In genomic region chr2:237694423-237695194, GRCh38 we compare ENCODE assay signal across 9 cellular contexts.
DNase-seq lines count a peak whose midpoint lies in the region; ATAC-seq, FAIRE-seq and TF ChIP-seq lines count a peak whose summit lies in the region.
"Had no signal": no experiment of that assay in that cellular context is flagged by ENCODE, and none has a peak within 500 bp of the region (broad histone marks: within the 10 kb centered on the region; RNA-seq: fewer than 3 reads in every experiment).

No MANE protein-coding gene starts in this region.

- 61% methylated on average over 15 of the region's 15 CpGs for WGBS in esophagus muscularis mucosa
- WGBS in small intestine, 3 donors, result 60 to 76% (median 61%) methylated on average over 15 of the region's 15 CpGs

- DNase-seq in Peyer's patch (peak in 2 of 3 donors; percentile 30 to 53), esophagus muscularis mucosa (ENCODE audit: extremely low spot score) (no peak), small intestine (no peak), NCI-H2107 treated with DMSO at 0.1 percent for 48 hours (lab: John Stamatoyannopoulos, UW; ENCODE audit: unreplicated experiment) (no peak), NCI-H1930 (lab: John Stamatoyannopoulos, UW) (no peak), caudate nucleus (lab: John Stamatoyannopoulos, UW) (no peak), amniotic stem cell (lab: John Stamatoyannopoulos, UW) (no peak)

- peak; percentile 1 for ATAC-seq in GM18517 (IDR thresholded peaks at IDR 0.05; ENCODE audit: unreplicated experiment)

- H3K9me3 ChIP-seq in Peyer's patch (no peaks in the 10 kb centered on the region), esophagus muscularis mucosa (no peaks in the 10 kb centered on the region), small intestine (ENCODE audit: control insufficient read depth, low read depth) (no peaks in the 10 kb centered on the region)

- TF ChIP-seq POLR2A in Peyer's patch (IDR thresholded peaks at IDR 0.05) (no peak), esophagus muscularis mucosa (IDR thresholded peaks at IDR 0.05; ENCODE audit: low read depth) (no peak)

- intact Hi-C loops in esophagus muscularis mucosa (cut with DNase I), result loop anchor here (5.0 kb wide), 1 partner anchor 38 kb away; no protein-coding TSS in a partner anchor

- no peak for FAIRE-seq in small intestine (lab: Jason Lieb, UNC)
- FAIRE-seq: TTC549 had no signal

- H3K36me3 ChIP-seq in Peyer's patch (no peaks in the 10 kb centered on the region), esophagus muscularis mucosa (no peaks in the 10 kb centered on the region), small intestine (ENCODE audit: control insufficient read depth in 2 of 2, insufficient read depth in 2 of 2, low read length in 2 of 2) (no peaks in the 10 kb centered on the region)

- H3K27ac ChIP-seq in Peyer's patch (peak overlapping the region; percentile 97 to 99 (median 98)), esophagus muscularis mucosa (replicated peaks in 1 of 4) (peak overlapping the region; percentile 93 to 100 (median 98)), small intestine (ENCODE audit: low read depth in 1 of 2, low read length in 1 of 2) (peak overlapping the region; percentile 98), caudate nucleus (ENCODE audit: low read depth, low read length) (no peak overlapping the region)

- H3K4me3 ChIP-seq in Peyer's patch (peak overlapping the region; percentile 88 to 97 (median 94)), esophagus muscularis mucosa (peak overlapping the region; percentile 71 to 96 (median 87)), small intestine (ENCODE audit: low read depth in 1 of 2, low read length in 2 of 2) (peak overlapping the region; percentile 86 to 100)

- no peaks in the 10 kb centered on the region for H3K27me3 ChIP-seq in Peyer's patch
- H3K27me3 ChIP-seq in esophagus muscularis mucosa, result no peaks in the 10 kb centered on the region
- H3K27me3 ChIP-seq in small intestine (ENCODE audit: control insufficient read depth in 2 of 2, insufficient read depth in 2 of 2, low read length in 2 of 2), result no peaks in the 10 kb centered on the region

- peaks cover 0 to 77% (median 25%) of the 10 kb centered on the region in 4 donors for H3K4me1 ChIP-seq in Peyer's patch
- H3K4me1 ChIP-seq in esophagus muscularis mucosa, result peaks cover 82 to 89% (median 88%) of the 10 kb centered on the region in 4 donors
- peaks cover 8 to 36% of the 10 kb centered on the region in 2 donors for H3K4me1 ChIP-seq in small intestine (ENCODE audit: control insufficient read depth in 2 of 2, insufficient read depth in 1 of 2, low read depth in 1 of 2, low read length in 1 of 2)

- no peak for TF ChIP-seq EP300 in esophagus muscularis mucosa (IDR thresholded peaks at IDR 0.05)

- TF ChIP-seq CTCF in Peyer's patch (IDR thresholded peaks at IDR 0.05), result no peak
- no peak for TF ChIP-seq CTCF in esophagus muscularis mucosa (IDR thresholded peaks at IDR 0.05)

Comparison
In these comparisons a context has a peak if more than half of its experiments do, and no peak if none do; other contexts are left out.
1. DNase-seq: peak in Peyer's patch (2 of 3); none in esophagus muscularis mucosa (single experiment), small intestine (single experiment), NCI-H2107 treated with DMSO at 0.1 percent for 48 hours (single experiment), NCI-H1930 (0 of 2), caudate nucleus (0 of 61) and amniotic stem cell (single experiment).
2. Peak in every context shown above with its lines, with median percentiles within 50 percentile points of each other: H3K4me3 ChIP-seq.